ENCODE assay signal across 11 cellular contexts in the genomic region with DNA sequence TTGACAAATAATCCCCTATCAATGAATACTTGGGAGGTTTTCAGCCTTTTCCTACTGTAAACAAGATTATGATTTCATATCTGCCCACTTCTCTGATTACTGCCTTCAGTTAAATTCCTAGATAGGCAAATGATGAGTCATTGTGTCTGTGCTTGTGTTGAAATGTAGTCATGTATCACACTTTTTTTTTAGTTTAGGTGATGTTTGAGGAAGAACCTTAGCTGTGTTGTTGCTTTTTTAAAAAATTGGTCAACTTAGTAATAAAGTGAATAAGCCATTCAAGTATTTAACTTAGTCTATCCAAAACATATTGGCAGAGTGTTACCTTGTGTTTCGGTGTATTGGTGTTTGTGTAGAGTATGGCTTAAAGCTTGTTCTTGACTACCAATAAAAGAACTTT.
DNase-seq lines count a peak whose midpoint lies in the region; ATAC-seq, FAIRE-seq and TF ChIP-seq lines count a peak whose summit lies in the region.
"Had no signal": no experiment of that assay in that cellular context is flagged by ENCODE, and none has a peak within 500 bp of the region (broad histone marks: within the 10 kb centered on the region; RNA-seq: fewer than 3 reads in every experiment).

No MANE protein-coding gene starts in this region.

- H3K27me3 Mint-ChIP-seq in activated CD8-positive, alpha-beta T cell treated with anti-CD3 and anti-CD28 coated beads for 36 hours = no peaks in the 10 kb centered on the region
- no peaks in the 10 kb centered on the region for H3K27me3 Mint-ChIP-seq in activated CD8-positive, alpha-beta T cell treated with anti-CD3 and anti-CD28 coated beads, Interleukin-2, amount 10 ng/mL, durations not matched to agents 7 days and 5 days (ENCODE audit: low read depth)

- DNase-seq in activated CD8-positive, alpha-beta T cell treated with anti-CD3 and anti-CD28 coated beads for 36 hours = no peak
- DNase-seq in activated CD8-positive, alpha-beta T cell treated with anti-CD3 and anti-CD28 coated beads, Interleukin-2, amount 10 ng/mL, durations not matched to agents 7 days and 5 days = no peak
- DNase-seq in RCC 7860 (ENCODE audit: low spot score) (peak; percentile 68), erythroblast (lab: John Stamatoyannopoulos, UW) (peak; percentile 63 to 64), skeletal muscle cell (ENCODE audit: low read depth) (peak; percentile 28), NCI-H526 treated with DMSO at 0.1 percent for 48 hours (lab: John Stamatoyannopoulos, UW) (no peak), Ammon's horn (ENCODE audit: low spot score) (no peak), GM10248 (ENCODE audit: extremely low spot score) (no peak)
- DNase-seq: KG1 had no signal

- ATAC-seq in activated CD8-positive, alpha-beta T cell treated with anti-CD3 and anti-CD28 coated beads for 36 hours = no peak
- ATAC-seq in activated CD8-positive, alpha-beta T cell treated with anti-CD3 and anti-CD28 coated beads, Interleukin-2, amount 10 ng/mL, durations not matched to agents 7 days and 5 days = no peak

- no peak for TF ChIP-seq CTCF in activated CD8-positive, alpha-beta T cell treated with anti-CD3 and anti-CD28 coated beads for 36 hours (IDR thresholded peaks at IDR 0.05)
- no peak for TF ChIP-seq CTCF in GM10248 (IDR thresholded peaks at IDR 0.05; ENCODE audit: control extremely low read depth, extremely low read depth, low read depth, missing control alignments)

- POLR2A ChIA-PET in activated CD8-positive, alpha-beta T cell treated with anti-CD3 and anti-CD28 coated beads for 36 hours (lab: Charles Lee) = interaction anchor here (0.8 kb wide), 1 partner anchor 55 kb away, joined by 3 read pairs; no protein-coding TSS in a partner anchor
- POLR2A ChIA-PET in activated CD8-positive, alpha-beta T cell treated with anti-CD3 and anti-CD28 coated beads, Interleukin-2, amount 10 ng/mL, durations not matched to agents 7 days and 5 days (lab: Charles Lee) = no interaction called here
- POLR2A ChIA-PET in GM10248 (lab: Yijun Ruan, JAX) = no interaction called here

- CTCF ChIA-PET in activated CD8-positive, alpha-beta T cell treated with anti-CD3 and anti-CD28 coated beads for 36 hours (lab: Charles Lee) = interaction anchor here (1.0 kb wide), 1 partner anchor 14 kb away, joined by 3 read pairs; no protein-coding TSS in a partner anchor
- CTCF ChIA-PET in activated CD8-positive, alpha-beta T cell treated with anti-CD3 and anti-CD28 coated beads, Interleukin-2, amount 10 ng/mL, durations not matched to agents 7 days and 5 days (lab: Charles Lee) = no interaction called here
- CTCF ChIA-PET in GM10248 (lab: Yijun Ruan, JAX) = no interaction called here

- peaks cover 60% of the 10 kb centered on the region for H3K36me3 Mint-ChIP-seq in activated CD8-positive, alpha-beta T cell treated with anti-CD3 and anti-CD28 coated beads for 36 hours (ENCODE audit: low read depth)
- peaks cover 68% of the 10 kb centered on the region for H3K36me3 Mint-ChIP-seq in activated CD8-positive, alpha-beta T cell treated with anti-CD3 and anti-CD28 coated beads, Interleukin-2, amount 10 ng/mL, durations not matched to agents 7 days and 5 days (ENCODE audit: low read depth)

- H3K4me3 ChIP-seq in skeletal muscle cell (ENCODE audit: low read depth, low read length) = no peak overlapping the region
- H3K4me3 ChIP-seq: BLaER1 had no signal

- H3K9me3 Mint-ChIP-seq in activated CD8-positive, alpha-beta T cell treated with anti-CD3 and anti-CD28 coated beads for 36 hours = no peaks in the 10 kb centered on the region
- no peaks in the 10 kb centered on the region for H3K9me3 Mint-ChIP-seq in activated CD8-positive, alpha-beta T cell treated with anti-CD3 and anti-CD28 coated beads, Interleukin-2, amount 10 ng/mL, durations not matched to agents 7 days and 5 days (ENCODE audit: insufficient read depth)
- H3K9me3 Mint-ChIP-seq: nephron had no signal

- intact Hi-C loops in activated CD8-positive, alpha-beta T cell treated with anti-CD3 and anti-CD28 coated beads for 36 hours (cut with micrococcal nuclease) = no loop called here

- TF ChIP-seq POLR2A in erythroblast (IDR thresholded peaks at IDR 0.05; ENCODE audit: low read length) = no peak

- FAIRE-seq in RCC 7860 (lab: Jason Lieb, UNC) = peak; percentile 94

- H3K27ac Mint-ChIP-seq in activated CD8-positive, alpha-beta T cell treated with anti-CD3 and anti-CD28 coated beads for 36 hours = peak overlapping the region; percentile 48
- H3K27ac Mint-ChIP-seq in activated CD8-positive, alpha-beta T cell treated with anti-CD3 and anti-CD28 coated beads, Interleukin-2, amount 10 ng/mL, durations not matched to agents 7 days and 5 days = no peak overlapping the region
- H3K27ac Mint-ChIP-seq: nephron had no signal

- H3K4me1 Mint-ChIP-seq in activated CD8-positive, alpha-beta T cell treated with anti-CD3 and anti-CD28 coated beads for 36 hours (ENCODE audit: low read depth) = peaks cover 56% of the 10 kb centered on the region
- H3K4me1 Mint-ChIP-seq in activated CD8-positive, alpha-beta T cell treated with anti-CD3 and anti-CD28 coated beads, Interleukin-2, amount 10 ng/mL, durations not matched to agents 7 days and 5 days (ENCODE audit: low read depth) = peaks cover 41% of the 10 kb centered on the region

- no peak overlapping the region for H3K4me3 Mint-ChIP-seq in activated CD8-positive, alpha-beta T cell treated with anti-CD3 and anti-CD28 coated beads for 36 hours
- H3K4me3 Mint-ChIP-seq in activated CD8-positive, alpha-beta T cell treated with anti-CD3 and anti-CD28 coated beads, Interleukin-2, amount 10 ng/mL, durations not matched to agents 7 days and 5 days = no peak overlapping the region
- H3K4me3 Mint-ChIP-seq: nephron had no signal

Comparison
In these comparisons a context has a peak if more than half of its experiments do, and no peak if none do; other contexts are left out.
1. DNase-seq: peak in RCC 7860 (single experiment), erythroblast (2 of 2) and skeletal muscle cell (single experiment); none in activated CD8-positive, alpha-beta T cell treated with anti-CD3 and anti-CD28 coated beads for 36 hours (single experiment), activated CD8-positive, alpha-beta T cell treated with anti-CD3 and anti-CD28 coated beads, Interleukin-2, amount 10 ng/mL, durations not matched to agents 7 days and 5 days (single experiment), NCI-H526 treated with DMSO at 0.1 percent for 48 hours (single experiment), Ammon's horn (single experiment) and GM10248 (single experiment).